In the genomic region with DNA sequence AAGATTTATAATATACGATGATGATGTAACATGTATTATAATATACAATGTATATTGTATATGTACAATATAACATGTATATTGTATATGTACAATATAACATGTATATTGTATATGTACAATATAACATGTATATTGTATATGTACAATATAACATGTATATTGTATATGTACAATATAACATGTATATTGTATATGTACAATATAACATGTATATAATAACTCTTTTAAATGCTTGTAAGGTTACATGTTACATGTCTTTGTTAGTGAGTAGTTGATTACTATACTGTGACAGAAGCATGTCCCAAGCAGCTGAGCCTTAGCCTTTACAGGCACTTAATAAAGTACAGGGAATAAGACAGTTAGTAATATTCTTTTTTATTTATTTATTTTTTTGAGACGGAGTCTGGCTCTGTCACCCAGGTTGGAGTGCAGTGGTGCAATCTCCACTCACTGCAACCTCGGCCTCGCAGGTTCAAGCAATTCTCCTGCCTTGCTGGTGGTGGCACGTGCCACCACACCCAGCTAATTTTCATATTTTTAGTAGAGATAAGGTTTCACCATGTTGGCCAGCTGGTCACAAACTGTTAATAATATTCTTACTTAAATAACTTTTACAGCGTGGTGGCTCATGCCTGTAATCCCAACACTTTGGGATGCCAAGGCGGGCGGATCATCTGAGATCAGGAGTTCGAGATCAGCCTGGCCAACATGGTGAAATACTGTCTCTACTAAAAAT, we compare ENCODE assay signal across 11 cellular contexts. TPM values are rescaled to one million over a fixed set of nuclear protein-coding genes. Genes with fewer than 3 reads are reported as not detected.
"Had no signal": no experiment of that assay in that cellular context is flagged by ENCODE, and none has a peak within 500 bp of the region (broad histone marks: within the 10 kb centered on the region; RNA-seq: fewer than 3 reads in every experiment).

No MANE protein-coding gene starts in this region.

RNA-seq across cellular contexts. Expression of a gene that starts 8.0 kb away (rescaled TPM):
- total RNA-seq: PC-3, RPMI7951, SJCRH30, SJSA1 had no signal
- polyA plus RNA-seq: SK-N-SH had no signal

RNA-seq across cellular contexts. Expression of a gene that starts 11.9 kb away (rescaled TPM):
- total RNA-seq: OCI-LY7, PC-3, PC-9, Peyer's patch, Right ventricle myocardium inferior, Right ventricle myocardium superior, RPMI7951, SJCRH30, SJSA1, SK-MEL-5 had no signal
- polyA plus RNA-seq: SK-N-SH had no signal
